26 cellular contexts compared by ENCODE assay signal in genomic region chr22:25050566-25050965, GRCh38.
"Had no signal": no experiment of that assay in that cellular context is flagged by ENCODE, and none has a peak within 500 bp of the region (broad histone marks: within the 10 kb centered on the region; RNA-seq: fewer than 3 reads in every experiment).

No MANE protein-coding gene starts in this region.

- H3K27ac ChIP-seq: brain microvascular endothelial cell, coronary artery, epithelial cell of prostate, esophagus squamous epithelium had no signal

- H3K27me3 ChIP-seq: brain microvascular endothelial cell, dorsolateral prefrontal cortex, esophagus squamous epithelium had no signal

- ATAC-seq: activated T-cell treated with anti-CD3 and anti-CD28 coated beads, Interleukin-2, amount 50 U/mL, for 72 hours had no signal

- H3K4me3 ChIP-seq: coronary artery, dorsolateral prefrontal cortex, esophagus squamous epithelium had no signal

- FAIRE-seq: astrocyte, endothelial cell of umbilical vein had no signal

- DNase-seq: activated CD4-positive, alpha-beta memory T cell treated with anti-CD3 and anti-CD28 coated beads, Interleukin-2, amount 10 ng/mL, durations not matched to agents 7 days and 5 days; activated CD4-positive, alpha-beta T cell treated with anti-CD3 and anti-CD28 coated beads for 1 hour; activated CD4-positive, alpha-beta T cell treated with anti-CD3 and anti-CD28 coated beads for 4 hours; activated CD4-positive, alpha-beta T cell treated with anti-CD3 and anti-CD28 coated beads, Interleukin-2, amount 10 ng/mL, durations not matched to agents 7 days and 5 days; activated CD4-positive, alpha-beta T cell treated with anti-CD3 and anti-CD28 coated beads, Interleukin-2, amount 50 U/mL, for 4 hours; activated CD8-positive, alpha-beta memory T cell treated with anti-CD3 and anti-CD28 coated beads, Interleukin-2, amount 50 U/mL, for 48 hours; activated effector memory CD4-positive, alpha-beta T cell treated with Interleukin-2 at 50 U/mL for 16 hours; activated gamma-delta T cell treated with Interleukin-2 at 50 U/mL for 16 hours; activated naive CD4-positive, alpha-beta T cell treated with anti-CD3 and anti-CD28 coated beads, Interleukin-2, amount 50 U/mL, for 16 hours; activated naive CD4-positive, alpha-beta T cell treated with Interleukin-2 at 50 U/mL for 16 hours; activated T-cell treated with anti-CD3 and anti-CD28 coated beads for 4 hours; activated T-cell treated with anti-CD3 and anti-CD28 coated beads, Interleukin-2, amount 50 U/mL, for 24 hours; activated T-cell treated with anti-CD3 and anti-CD28 coated beads, Interleukin-2, amount 50 U/mL, for 72 hours; brain microvascular endothelial cell; central memory CD4-positive, alpha-beta T cell; cerebellar nuclear complex; dorsolateral prefrontal cortex; effector memory CD4-positive, alpha-beta T cell; esophagus squamous epithelium; foreskin melanocyte; head of caudate nucleus; T-helper 2 cell had no signal

- H3K36me3 ChIP-seq: brain microvascular endothelial cell had no signal
